ENCODE assay signal across 15 cellular contexts in the genomic region with DNA sequence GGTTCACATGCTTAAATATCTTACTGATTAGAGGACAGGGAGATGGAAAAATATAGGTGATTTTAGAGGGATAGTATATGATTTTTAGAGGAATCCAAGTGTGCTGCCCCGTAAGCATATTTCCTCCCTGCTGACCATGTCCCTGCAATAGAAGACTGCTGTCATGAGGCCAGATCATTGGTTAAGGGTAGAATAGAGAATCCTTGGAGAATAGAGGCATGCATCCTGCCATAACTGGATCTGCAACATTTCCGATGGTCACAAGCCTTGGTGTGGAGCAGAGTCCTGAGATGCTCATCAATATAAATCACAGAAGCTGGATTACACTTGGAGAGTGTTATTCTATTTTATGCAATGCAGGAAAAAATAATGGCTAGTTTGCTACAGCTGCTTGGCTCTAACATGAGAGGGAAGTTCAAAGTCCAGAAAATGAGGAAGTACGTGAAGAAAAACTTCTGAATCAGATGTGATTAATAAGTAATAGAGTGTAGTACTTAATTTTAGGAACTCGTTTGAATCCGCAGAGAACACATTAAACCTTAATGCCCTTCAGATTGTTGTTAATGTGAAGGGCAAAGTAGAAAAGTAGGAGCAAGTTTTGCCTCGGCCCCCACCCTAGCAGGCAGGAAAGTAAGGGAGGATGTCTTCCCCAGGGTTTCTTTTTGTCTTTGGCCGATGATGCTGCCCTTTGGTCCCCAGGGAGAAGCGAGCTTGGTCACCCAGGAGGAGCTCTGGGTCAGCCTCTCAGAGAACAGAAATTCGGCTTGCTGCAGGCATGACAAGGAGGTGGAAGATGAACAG. TPM values are rescaled to one million over a fixed set of nuclear protein-coding genes. Genes with fewer than 3 reads are reported as not detected.
DNase-seq lines count a peak whose midpoint lies in the region; ATAC-seq and TF ChIP-seq lines count a peak whose summit lies in the region.
"Had no signal": no experiment of that assay in that cellular context is flagged by ENCODE, and none has a peak within 500 bp of the region (broad histone marks: within the 10 kb centered on the region; RNA-seq: fewer than 3 reads in every experiment).

No MANE protein-coding gene starts in this region.

- H3K36me3 ChIP-seq in right lobe of liver, result no peaks in the 10 kb centered on the region
- H3K36me3 ChIP-seq: colonic mucosa had no signal

- WGBS in right lobe of liver (ENCODE audit: insufficient coverage, low coverage, low lambda C conversion rate, missing lambda C conversion rate), result 16% methylated on average over 8 of the region's 9 CpGs

- ATAC-seq in GM18498 (IDR thresholded peaks at IDR 0.05; ENCODE audit: unreplicated experiment) (peak; percentile 60), GM21515 (IDR thresholded peaks at IDR 0.05; ENCODE audit: unreplicated experiment) (peak; percentile 40), right lobe of liver (peak; percentile 50 to 79 (median 68))
- ATAC-seq: sciatic nerve had no signal

- DNase-seq in LoVo (ENCODE audit: low spot score) (peak; percentile 72), right lobe of liver (no peak), KBM-7 (no peak), NCI-H1105 (lab: John Stamatoyannopoulos, UW) (no peak), SIG-M5 (lab: John Stamatoyannopoulos, UW) (no peak), ecto neural progenitor cell (ENCODE audit: low spot score) (no peak)
- DNase-seq: activated CD4-positive, alpha-beta T cell treated with anti-CD3 and anti-CD28 coated beads for 48 hours; activated naive CD4-positive, alpha-beta T cell treated with anti-CD3 and anti-CD28 coated beads, Interleukin-2, amount 10 ng/mL, durations not matched to agents 7 days and 5 days; colonic mucosa; H7; NCI-H2081; RPMI8226 had no signal

- TF ChIP-seq POLR2A in right lobe of liver (IDR thresholded peaks at IDR 0.05), result no peak

- peak overlapping the region; percentile 45 to 83 (median 60) for H3K27ac ChIP-seq in right lobe of liver
- H3K27ac ChIP-seq: colonic mucosa had no signal

- peak overlapping the region in 2 of 3 donors; percentile 5 to 8 for H3K4me3 ChIP-seq in right lobe of liver
- H3K4me3 ChIP-seq: colonic mucosa had no signal

- H3K9me3 ChIP-seq in right lobe of liver, result no peaks in the 10 kb centered on the region
- H3K9me3 ChIP-seq: colonic mucosa had no signal

- peaks cover 0 to 16% (median 6%) of the 10 kb centered on the region in 4 donors for H3K4me1 ChIP-seq in right lobe of liver
- H3K4me1 ChIP-seq: colonic mucosa had no signal

- TF ChIP-seq CTCF in right lobe of liver (IDR thresholded peaks at IDR 0.05), result no peak

- in situ Hi-C loops in KBM-7 (cut with MboI; ENCODE audit: low pct_unique_long_range_greater_than_20kb, low sequenced_read_pairs), result no loop called here

- intact Hi-C loops in right lobe of liver (cut with DNase I), result no loop called here

- H3K27me3 ChIP-seq in right lobe of liver, result no peaks in the 10 kb centered on the region
- H3K27me3 ChIP-seq: colonic mucosa had no signal

RNA-seq across cellular contexts. Expression of a gene that starts 59.4 kb away (rescaled TPM):
- total RNA-seq in right lobe of liver, result 1 to 10 TPM; 1.1 to 7.6 (median 3.6) TPM
